ENCODE assay signal across 16 cellular contexts in genomic region chr3:45555666-45556065, GRCh38. TPM values are rescaled to one million over a fixed set of nuclear protein-coding genes. Genes with fewer than 3 reads are reported as not detected.
DNase-seq lines count a peak whose midpoint lies in the region; ATAC-seq and TF ChIP-seq lines count a peak whose summit lies in the region.
"Had no signal": no experiment of that assay in that cellular context is flagged by ENCODE, and none has a peak within 500 bp of the region (broad histone marks: within the 10 kb centered on the region; RNA-seq: fewer than 3 reads in every experiment).

No MANE protein-coding gene starts in this region.

- WGBS in psoas muscle, 3 donors = 95 to 96% (median 96%) methylated on average over 6 of the region's 6 CpGs
- 91 to 97% methylated on average over 6 of the region's 6 CpGs for WGBS in testis, 2 donors

- TF ChIP-seq POLR2A in testis (IDR thresholded peaks at IDR 0.05) = no peak

- H3K4me1 ChIP-seq in PC-3 (ENCODE audit: insufficient read depth, low read length) (peaks cover 53% of the 10 kb centered on the region), psoas muscle (peaks cover 77% of the 10 kb centered on the region), testis (peaks cover 41% of the 10 kb centered on the region)
- H3K4me1 ChIP-seq: Caco-2, HAP-1 had no signal

- no peak overlapping the region; the same call in 1 of the 2 replicates for H3K4me2 ChIP-seq in PC-3 (ENCODE audit: low read length)
- H3K4me2 ChIP-seq: A549 had no signal

- H3K27ac Mint-ChIP-seq in dendritic cell treated with granulocyte-macrophage colony-stimulating factor and Interleukin-4, amounts not matched to agents 40 ng/mL and 50 ng/mL, for 4 days = peak overlapping the region; percentile 39
- H3K27ac Mint-ChIP-seq: CD8-positive, alpha-beta T cell had no signal

- H3K79me2 ChIP-seq in PC-3 (ENCODE audit: low read length) = no peaks in the 10 kb centered on the region

- H3K36me3 ChIP-seq in PC-3 (ENCODE audit: low read depth, low read length) (no peaks in the 10 kb centered on the region), psoas muscle (ENCODE audit: insufficient read depth in 1 of 2, low read depth in 1 of 2) (no peaks in the 10 kb centered on the region), testis (ENCODE audit: low read depth, missing control alignments) (no peaks in the 10 kb centered on the region)
- H3K36me3 ChIP-seq: BE2C, HAP-1 had no signal

- no peaks in the 10 kb centered on the region for H3K9me3 ChIP-seq in PC-3 (ENCODE audit: low read length)
- H3K9me3 ChIP-seq in psoas muscle = no peaks in the 10 kb centered on the region
- H3K9me3 ChIP-seq in testis = no peaks in the 10 kb centered on the region
- H3K9me3 ChIP-seq: A549, BE2C, Caco-2, HAP-1 had no signal

- peak overlapping the region; percentile 8; the same call in 1 of the 2 replicates for H3K27ac ChIP-seq in PC-3 (ENCODE audit: low read length)
- peak overlapping the region; percentile 97 for H3K27ac ChIP-seq in psoas muscle
- no peak overlapping the region for H3K27ac ChIP-seq in testis
- H3K27ac ChIP-seq: A549, HL-60 had no signal

- no peaks in the 10 kb centered on the region for H3K36me3 Mint-ChIP-seq in dendritic cell treated with granulocyte-macrophage colony-stimulating factor and Interleukin-4, amounts not matched to agents 40 ng/mL and 50 ng/mL, for 4 days (ENCODE audit: low read depth)
- H3K36me3 Mint-ChIP-seq: CD8-positive, alpha-beta T cell had no signal

- no peak overlapping the region for H2AFZ ChIP-seq in PC-3 (ENCODE audit: low read length)

- DNase-seq in PC-3 (no peak), psoas muscle (no peak), testis (peak; percentile 6), NOMO-1 (lab: John Stamatoyannopoulos, UW; ENCODE audit: unreplicated experiment in 2 of 2) (no peak), SKM-1 (lab: John Stamatoyannopoulos, UW; ENCODE audit: unreplicated experiment) (no peak), DMS153 treated with DMSO at 0.1 percent for 48 hours (lab: John Stamatoyannopoulos, UW; ENCODE audit: unreplicated experiment) (no peak)
- DNase-seq: BE2C; Caco-2; CD8-positive, alpha-beta T cell; DMS53; GF-D8 had no signal

- no peaks in the 10 kb centered on the region for H3F3A ChIP-seq in PC-3 (ENCODE audit: low read length, unreplicated experiment)

- intact Hi-C loops in PC-3 (cut with micrococcal nuclease) (no loop called here), psoas muscle (cut with DNase I) (no loop called here), testis (cut with DNase I; ENCODE audit: low total_unique reads) (no loop called here)
- intact Hi-C loops in dendritic cell treated with granulocyte-macrophage colony-stimulating factor and Interleukin-4, amounts not matched to agents 40 ng/mL and 50 ng/mL, for 4 days (cut with micrococcal nuclease) = no loop called here

- TF ChIP-seq CTCF in PC-3 (conservative IDR thresholded peaks at IDR 0.05; ENCODE audit: low read depth, low read length) = no peak
- TF ChIP-seq CTCF in psoas muscle (IDR thresholded peaks at IDR 0.05) = no peak
- no peak for TF ChIP-seq CTCF in testis (IDR thresholded peaks at IDR 0.05)

- POLR2A ChIA-PET in PC-3 (lab: Charles Lee; ENCODE audit: unreplicated experiment) = no interaction called here

- no peaks in the 10 kb centered on the region for H3K27me3 Mint-ChIP-seq in dendritic cell treated with granulocyte-macrophage colony-stimulating factor and Interleukin-4, amounts not matched to agents 40 ng/mL and 50 ng/mL, for 4 days

- H3K27me3 ChIP-seq in PC-3 (ENCODE audit: low read length) = no peaks in the 10 kb centered on the region
- no peaks in the 10 kb centered on the region for H3K27me3 ChIP-seq in psoas muscle (ENCODE audit: insufficient read depth in 3 of 3, low read length in 2 of 3)
- no peaks in the 10 kb centered on the region for H3K27me3 ChIP-seq in testis
- H3K27me3 ChIP-seq: BE2C had no signal

- no peak for ATAC-seq in PC-3
- no peak for ATAC-seq in psoas muscle
- ATAC-seq: A549; CD8-positive, alpha-beta T cell had no signal

- H3K4me3 ChIP-seq in PC-3 (ENCODE audit: low read length) (no peak overlapping the region), psoas muscle (no peak overlapping the region), testis (no peak overlapping the region)
- H3K4me3 ChIP-seq: A549, HAP-1 had no signal

- no peaks in the 10 kb centered on the region for H4K20me1 ChIP-seq in PC-3 (ENCODE audit: low read length)

- CTCF ChIA-PET in PC-3 (lab: Charles Lee) = no interaction called here

- no TSS peak for BruUV-seq in PC-3 (replicated peaks; lab: Mats Ljungman, UMichigan)

- no peak overlapping the region for H3K9ac ChIP-seq in PC-3 (ENCODE audit: low read length)

- no peak overlapping the region for H3K4me3 Mint-ChIP-seq in dendritic cell treated with granulocyte-macrophage colony-stimulating factor and Interleukin-4, amounts not matched to agents 40 ng/mL and 50 ng/mL, for 4 days
- H3K4me3 Mint-ChIP-seq: CD14-positive monocyte; CD8-positive, alpha-beta T cell had no signal

- peaks cover 56% of the 10 kb centered on the region for H3K4me1 Mint-ChIP-seq in dendritic cell treated with granulocyte-macrophage colony-stimulating factor and Interleukin-4, amounts not matched to agents 40 ng/mL and 50 ng/mL, for 4 days (ENCODE audit: low read depth)

- H3K9me2 ChIP-seq in PC-3 (replicated peaks; ENCODE audit: low read length) = no peaks in the 10 kb centered on the region

- H3K9me3 Mint-ChIP-seq in dendritic cell treated with granulocyte-macrophage colony-stimulating factor and Interleukin-4, amounts not matched to agents 40 ng/mL and 50 ng/mL, for 4 days = no peaks in the 10 kb centered on the region
- H3K9me3 Mint-ChIP-seq: CD8-positive, alpha-beta T cell had no signal

RNA-seq across cellular contexts. Expression of gene LIMD1, which starts 38.9 kb away (rescaled TPM):
- total RNA-seq in PC-3 (2014; rRNA removed) = 37.1 and 42.7 TPM in 2 replicates
- 10 to 100 TPM; 22.5 to 34.1 (median 32.0) TPM for total RNA-seq in psoas muscle
- polyA plus RNA-seq in psoas muscle = 1 to 10 TPM; 3.3 to 9.1 (median 5.5) TPM
- total RNA-seq in testis = 10 to 100 TPM; 22.9 to 38.4 TPM
- 9.7 TPM for polyA plus RNA-seq in testis (ENCODE audit: insufficient read depth, low read depth, low replicate concordance)

Comparison
In these comparisons a context has a peak if more than half of its experiments do, and no peak if none do; other contexts are left out.
1. H3K27ac ChIP-seq: peak in PC-3 (single experiment) and psoas muscle (single experiment); none in testis (0 of 2).